Comparison of ENCODE assay signal across 1 cellular context in genomic region chr2:24011278-24012104, GRCh38.
TF ChIP-seq lines count a peak whose summit lies in the region.

No MANE protein-coding gene starts in this region.

TF ChIP-seq in GM23338, 12 proteins besides CTCF, POLR2A, EP300 and RAD21 (continued from another document):
- no peak for TF ChIP-seq ZNF462 (CRISPR knock-in tag; IDR thresholded peaks at IDR 0.05)
- no peak for TF ChIP-seq JUNB (IDR thresholded peaks at IDR 0.05; ENCODE audit: unreplicated experiment)
- TF ChIP-seq EZH2phosphoT487 (IDR thresholded peaks at IDR 0.05; ENCODE audit: unreplicated experiment) = no peak
- TF ChIP-seq REST (IDR thresholded peaks at IDR 0.05; ENCODE audit: unreplicated experiment) = no peak
- TF ChIP-seq ZNF114 (CRISPR knock-in tag; IDR thresholded peaks at IDR 0.05) = no peak
